ENCODE assay signal across 2 cellular contexts in the genomic region with DNA sequence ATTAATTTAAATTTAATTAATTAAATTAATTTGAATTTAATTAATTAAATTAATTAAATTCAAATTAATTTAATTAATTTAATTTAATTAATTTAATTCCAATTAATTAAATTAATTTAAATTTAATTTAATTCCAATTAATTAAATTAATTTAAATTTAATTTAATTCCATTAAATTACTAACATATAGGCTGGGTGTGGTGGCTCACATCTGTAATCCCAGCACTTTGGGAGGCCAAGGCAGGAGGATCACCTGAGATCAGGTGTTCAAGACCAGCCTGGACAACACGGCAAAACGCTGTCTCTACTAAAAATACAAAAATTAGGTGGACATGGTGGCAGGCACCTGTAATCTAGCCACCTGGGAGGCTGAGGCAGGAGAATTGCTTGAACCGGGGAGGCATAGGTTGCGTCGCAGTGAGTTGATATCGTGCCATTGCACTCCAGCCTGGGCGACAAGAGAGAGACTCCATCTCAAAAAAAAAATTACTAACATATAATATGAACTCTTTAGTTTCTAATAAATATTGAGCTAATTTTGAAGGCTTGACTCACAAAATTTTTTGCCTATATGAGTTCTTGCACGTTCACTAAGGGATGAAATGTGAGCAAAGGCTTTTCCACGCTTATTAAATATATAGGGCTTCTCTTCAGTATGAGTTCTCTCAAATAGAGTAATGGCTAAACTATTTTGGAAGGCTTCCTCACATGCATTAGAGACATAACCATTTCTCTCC.
TF ChIP-seq lines count a peak whose summit lies in the region.

No MANE protein-coding gene starts in this region.

TF ChIP-seq in GM23338, 12 proteins besides CTCF, POLR2A, EP300 and RAD21:
- TF ChIP-seq POLR2AphosphoS5 (IDR thresholded peaks at IDR 0.05; ENCODE audit: low read depth): no peak
- TF ChIP-seq JUNB (IDR thresholded peaks at IDR 0.05; ENCODE audit: unreplicated experiment): no peak
- no peak for TF ChIP-seq REST (IDR thresholded peaks at IDR 0.05; ENCODE audit: unreplicated experiment)
- TF ChIP-seq NANOG (IDR thresholded peaks at IDR 0.05; ENCODE audit: borderline replicate concordance): no peak
- TF ChIP-seq, protein P1, sequence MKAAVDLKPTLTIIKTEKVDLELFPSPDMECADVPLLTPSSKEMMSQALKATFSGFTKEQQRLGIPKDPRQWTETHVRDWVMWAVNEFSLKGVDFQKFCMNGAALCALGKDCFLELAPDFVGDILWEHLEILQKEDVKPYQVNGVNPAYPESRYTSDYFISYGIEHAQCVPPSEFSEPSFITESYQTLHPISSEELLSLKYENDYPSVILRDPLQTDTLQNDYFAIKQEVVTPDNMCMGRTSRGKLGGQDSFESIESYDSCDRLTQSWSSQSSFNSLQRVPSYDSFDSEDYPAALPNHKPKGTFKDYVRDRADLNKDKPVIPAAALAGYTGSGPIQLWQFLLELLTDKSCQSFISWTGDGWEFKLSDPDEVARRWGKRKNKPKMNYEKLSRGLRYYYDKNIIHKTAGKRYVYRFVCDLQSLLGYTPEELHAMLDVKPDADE (IDR thresholded peaks at IDR 0.05): no peak
- TF ChIP-seq EZH2phosphoT487 (IDR thresholded peaks at IDR 0.05; ENCODE audit: unreplicated experiment): no peak

TF ChIP-seq in GM12878, 131 proteins besides CTCF, POLR2A, EP300 and RAD21:
- TF ChIP-seq BCL3 (IDR thresholded peaks at IDR 0.05; ENCODE audit: borderline replicate concordance, insufficient read depth, low read depth, low read length, poor library complexity, severe bottlenecking) (no peak), WRNIP1 (IDR thresholded peaks at IDR 0.05; ENCODE audit: borderline replicate concordance, low read depth, low read length) (no peak), ZNF274 (IDR thresholded peaks at IDR 0.05; ENCODE audit: insufficient read depth, insufficient read length) (peak; percentile 48)
- TF ChIP-seq, protein P2, sequence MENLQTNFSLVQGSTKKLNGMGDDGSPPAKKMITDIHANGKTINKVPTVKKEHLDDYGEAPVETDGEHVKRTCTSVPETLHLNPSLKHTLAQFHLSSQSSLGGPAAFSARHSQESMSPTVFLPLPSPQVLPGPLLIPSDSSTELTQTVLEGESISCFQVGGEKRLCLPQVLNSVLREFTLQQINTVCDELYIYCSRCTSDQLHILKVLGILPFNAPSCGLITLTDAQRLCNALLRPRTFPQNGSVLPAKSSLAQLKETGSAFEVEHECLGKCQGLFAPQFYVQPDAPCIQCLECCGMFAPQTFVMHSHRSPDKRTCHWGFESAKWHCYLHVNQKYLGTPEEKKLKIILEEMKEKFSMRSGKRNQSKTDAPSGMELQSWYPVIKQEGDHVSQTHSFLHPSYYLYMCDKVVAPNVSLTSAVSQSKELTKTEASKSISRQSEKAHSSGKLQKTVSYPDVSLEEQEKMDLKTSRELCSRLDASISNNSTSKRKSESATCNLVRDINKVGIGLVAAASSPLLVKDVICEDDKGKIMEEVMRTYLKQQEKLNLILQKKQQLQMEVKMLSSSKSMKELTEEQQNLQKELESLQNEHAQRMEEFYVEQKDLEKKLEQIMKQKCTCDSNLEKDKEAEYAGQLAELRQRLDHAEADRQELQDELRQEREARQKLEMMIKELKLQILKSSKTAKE (IDR thresholded peaks at IDR 0.05; ENCODE audit: low read depth, poor library complexity, severe bottlenecking): no peak
